ENCODE assay signal across 30 cellular contexts in the genomic region with DNA sequence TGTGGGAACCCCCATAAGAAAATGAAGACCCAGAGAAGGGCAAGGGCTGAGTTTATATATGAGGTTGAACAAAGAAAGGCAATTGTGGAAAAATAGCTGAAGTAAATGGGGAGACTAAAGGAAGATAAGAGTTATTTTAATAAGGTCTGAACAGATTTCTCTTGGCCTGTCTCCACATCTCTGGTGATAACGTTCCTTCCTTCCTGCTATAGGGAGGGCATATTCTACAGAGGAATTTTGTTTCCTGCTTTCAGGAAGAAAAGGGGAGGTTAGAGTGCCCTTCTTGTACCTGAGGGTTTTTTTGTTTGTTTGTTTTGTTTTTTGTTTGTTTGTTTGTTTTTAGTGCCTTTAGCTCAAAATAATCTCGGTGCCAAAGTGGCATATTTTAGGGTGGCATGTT. TPM values are rescaled to one million over a fixed set of nuclear protein-coding genes. Genes with fewer than 3 reads are reported as not detected.
"Had no signal": no experiment of that assay in that cellular context is flagged by ENCODE, and none has a peak within 500 bp of the region (broad histone marks: within the 10 kb centered on the region; RNA-seq: fewer than 3 reads in every experiment).

No MANE protein-coding gene starts in this region.

- H3K4me3 ChIP-seq: adrenal gland, K562, SK-N-MC had no signal

- DNase-seq: activated CD4-positive, alpha-beta memory T cell treated with anti-CD3 and anti-CD28 coated beads, Interleukin-2, amount 10 ng/mL, durations not matched to agents 7 days and 5 days; activated CD4-positive, alpha-beta T cell treated with anti-CD3 and anti-CD28 coated beads for 36 hours; activated CD4-positive, alpha-beta T cell treated with anti-CD3 and anti-CD28 coated beads, Interleukin-2, amount 50 U/mL, for 1 hour; activated gamma-delta T cell; activated naive CD4-positive, alpha-beta T cell treated with anti-CD3 and anti-CD28 coated beads, Interleukin-2, amount 10 ng/mL, durations not matched to agents 7 days and 5 days; activated naive CD8-positive, alpha-beta T cell treated with anti-CD3 and anti-CD28 coated beads, Interleukin-2, amount 10 ng/mL, durations not matched to agents 7 days and 5 days; activated T-cell treated with anti-CD3 and anti-CD28 coated beads for 4 hours; activated T-cell treated with anti-CD3 and anti-CD28 coated beads, Interleukin-2, amount 50 U/mL, for 48 hours; adrenal gland; Karpas-422; MM.1S; NCI-H1105 treated with DMSO at 0.1 percent for 48 hours; NCI-H1436 treated with DMSO at 0.1 percent for 48 hours; NCI-H187; NCI-H2081 treated with DMSO at 0.1 percent for 48 hours; NCI-H226; NCI-H526 treated with DMSO at 0.1 percent for 48 hours; NCI-H82; SIG-M5; T-helper 1 cell; WERI-Rb-1 had no signal

- H3K36me3 Mint-ChIP-seq: activated naive CD4-positive, alpha-beta T cell treated with anti-CD3 and anti-CD28 coated beads, Interleukin-2, amount 10 ng/mL, durations not matched to agents 7 days and 5 days; activated naive CD8-positive, alpha-beta T cell treated with anti-CD3 and anti-CD28 coated beads, Interleukin-2, amount 10 ng/mL, durations not matched to agents 7 days and 5 days; brain had no signal

- H3K9me3 ChIP-seq: adrenal gland had no signal

- H3K27ac ChIP-seq: adrenal gland, SK-N-MC, WERI-Rb-1 had no signal

- H3K27me3 Mint-ChIP-seq: brain had no signal

- H3K4me1 ChIP-seq: adrenal gland had no signal

- H3K4me3 Mint-ChIP-seq: activated CD4-positive, alpha-beta memory T cell treated with anti-CD3 and anti-CD28 coated beads, Interleukin-2, amount 10 ng/mL, durations not matched to agents 7 days and 5 days; activated CD4-positive, alpha-beta T cell treated with anti-CD3 and anti-CD28 coated beads for 36 hours; activated naive CD4-positive, alpha-beta T cell treated with anti-CD3 and anti-CD28 coated beads, Interleukin-2, amount 10 ng/mL, durations not matched to agents 7 days and 5 days; activated naive CD8-positive, alpha-beta T cell treated with anti-CD3 and anti-CD28 coated beads, Interleukin-2, amount 10 ng/mL, durations not matched to agents 7 days and 5 days; activated T-helper 17 cell treated with anti-CD3 and anti-CD28 coated beads, Interleukin-2, amount 50 U/mL, for 72 hours; brain; central memory CD8-positive, alpha-beta T cell had no signal

- H3K36me3 ChIP-seq: adrenal gland, WERI-Rb-1 had no signal

- H3K9me3 Mint-ChIP-seq: activated CD4-positive, alpha-beta memory T cell treated with anti-CD3 and anti-CD28 coated beads, Interleukin-2, amount 10 ng/mL, durations not matched to agents 7 days and 5 days; activated naive CD4-positive, alpha-beta T cell treated with anti-CD3 and anti-CD28 coated beads, Interleukin-2, amount 10 ng/mL, durations not matched to agents 7 days and 5 days; activated naive CD8-positive, alpha-beta T cell treated with anti-CD3 and anti-CD28 coated beads, Interleukin-2, amount 10 ng/mL, durations not matched to agents 7 days and 5 days; activated T-helper 17 cell treated with anti-CD3 and anti-CD28 coated beads, Interleukin-2, amount 50 U/mL, for 72 hours; brain; central memory CD8-positive, alpha-beta T cell had no signal

- ATAC-seq: activated CD4-positive, alpha-beta T cell treated with anti-CD3 and anti-CD28 coated beads for 36 hours; activated T-helper 17 cell treated with anti-CD3 and anti-CD28 coated beads, Interleukin-2, amount 50 U/mL, for 72 hours; K562 had no signal

- H3K27ac Mint-ChIP-seq: activated CD4-positive, alpha-beta memory T cell treated with anti-CD3 and anti-CD28 coated beads, Interleukin-2, amount 10 ng/mL, durations not matched to agents 7 days and 5 days; activated CD4-positive, alpha-beta T cell treated with anti-CD3 and anti-CD28 coated beads for 36 hours; activated naive CD4-positive, alpha-beta T cell treated with anti-CD3 and anti-CD28 coated beads, Interleukin-2, amount 10 ng/mL, durations not matched to agents 7 days and 5 days; activated naive CD8-positive, alpha-beta T cell treated with anti-CD3 and anti-CD28 coated beads, Interleukin-2, amount 10 ng/mL, durations not matched to agents 7 days and 5 days; activated T-helper 17 cell treated with anti-CD3 and anti-CD28 coated beads, Interleukin-2, amount 50 U/mL, for 72 hours; brain had no signal

- H3K27me3 ChIP-seq: adrenal gland had no signal

RNA-seq across cellular contexts. Expression of a gene that starts 31.6 kb away (rescaled TPM):
- total RNA-seq: activated CD4-positive, alpha-beta memory T cell treated with anti-CD3 and anti-CD28 coated beads, Interleukin-2, amount 10 ng/mL, durations not matched to agents 7 days and 5 days; activated CD4-positive, alpha-beta T cell treated with anti-CD3 and anti-CD28 coated beads for 36 hours; activated CD8-positive, alpha-beta memory T cell treated with anti-CD3 and anti-CD28 coated beads for 36 hours; activated naive CD8-positive, alpha-beta T cell treated with anti-CD3 and anti-CD28 coated beads, Interleukin-2, amount 10 ng/mL, durations not matched to agents 7 days and 5 days; activated T-helper 17 cell treated with anti-CD3 and anti-CD28 coated beads, Interleukin-2, amount 50 U/mL, for 72 hours; adrenal gland; K562; NCI-H460; OCI-LY7; T-helper 2 cell treated with Interferon-gamma antibody and Interleukin-4, amounts not matched to agents 100 ng/mL and 5 ng/mL, for 36 hours had no signal
- polyA plus RNA-seq: K562 had no signal
